1 cellular context compared by ENCODE assay signal in the genomic region with DNA sequence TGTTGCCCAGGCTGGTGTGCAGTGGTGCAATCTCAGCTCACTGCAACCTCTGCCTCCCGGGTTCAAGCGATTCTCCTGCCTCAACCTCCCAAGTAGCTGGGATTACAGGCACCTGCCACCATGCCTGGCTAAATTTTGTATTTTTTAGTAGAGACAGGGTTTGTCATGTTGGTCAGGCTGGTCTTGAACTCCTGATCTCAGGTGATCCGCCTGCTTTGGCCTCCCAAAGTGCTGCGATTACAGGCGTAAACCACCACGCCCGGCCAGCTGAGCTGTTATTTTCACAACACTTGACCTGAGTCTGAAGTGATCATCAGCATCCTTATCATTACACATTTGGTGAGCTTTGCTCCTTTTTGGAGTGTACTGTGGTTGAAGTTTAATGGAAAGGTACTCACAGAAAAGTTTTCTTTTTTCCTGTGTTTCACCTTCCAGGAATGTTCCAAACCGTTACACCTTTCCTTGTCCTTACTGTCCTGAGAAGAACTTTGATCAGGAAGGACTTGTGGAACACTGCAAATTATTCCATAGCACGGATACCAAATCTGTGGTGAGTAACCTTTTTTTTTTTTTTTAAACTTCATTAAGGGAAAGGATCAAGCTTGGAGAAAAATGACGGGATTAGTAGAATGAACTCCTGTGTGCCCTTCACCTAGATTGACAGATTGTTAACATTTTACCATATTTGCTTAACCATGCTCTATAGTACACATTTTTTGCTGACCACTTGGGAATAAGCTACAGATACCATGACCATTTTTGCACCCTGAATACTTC.
TF ChIP-seq lines count a peak whose summit lies in the region.

No MANE protein-coding gene starts in this region.

TF ChIP-seq in HepG2, 621 proteins besides CTCF, POLR2A, EP300 and RAD21 (continued from another document and continues in another):
- TF ChIP-seq, protein P1, sequence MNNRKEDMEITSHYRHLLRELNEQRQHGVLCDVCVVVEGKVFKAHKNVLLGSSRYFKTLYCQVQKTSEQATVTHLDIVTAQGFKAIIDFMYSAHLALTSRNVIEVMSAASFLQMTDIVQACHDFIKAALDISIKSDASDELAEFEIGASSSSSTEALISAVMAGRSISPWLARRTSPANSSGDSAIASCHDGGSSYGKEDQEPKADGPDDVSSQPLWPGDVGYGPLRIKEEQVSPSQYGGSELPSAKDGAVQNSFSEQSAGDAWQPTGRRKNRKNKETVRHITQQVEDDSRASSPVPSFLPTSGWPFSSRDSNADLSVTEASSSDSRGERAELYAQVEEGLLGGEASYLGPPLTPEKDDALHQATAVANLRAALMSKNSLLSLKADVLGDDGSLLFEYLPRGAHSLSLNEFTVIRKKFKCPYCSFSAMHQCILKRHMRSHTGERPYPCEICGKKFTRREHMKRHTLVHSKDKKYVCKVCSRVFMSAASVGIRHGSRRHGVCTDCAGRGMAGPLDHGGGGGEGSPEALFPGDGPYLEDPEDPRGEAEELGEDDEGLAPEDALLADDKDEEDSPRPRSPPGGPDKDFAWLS (CRISPR knock-in tag; IDR thresholded peaks at IDR 0.05; ENCODE audit: borderline replicate concordance), result no peak
- TF ChIP-seq, protein P2, sequence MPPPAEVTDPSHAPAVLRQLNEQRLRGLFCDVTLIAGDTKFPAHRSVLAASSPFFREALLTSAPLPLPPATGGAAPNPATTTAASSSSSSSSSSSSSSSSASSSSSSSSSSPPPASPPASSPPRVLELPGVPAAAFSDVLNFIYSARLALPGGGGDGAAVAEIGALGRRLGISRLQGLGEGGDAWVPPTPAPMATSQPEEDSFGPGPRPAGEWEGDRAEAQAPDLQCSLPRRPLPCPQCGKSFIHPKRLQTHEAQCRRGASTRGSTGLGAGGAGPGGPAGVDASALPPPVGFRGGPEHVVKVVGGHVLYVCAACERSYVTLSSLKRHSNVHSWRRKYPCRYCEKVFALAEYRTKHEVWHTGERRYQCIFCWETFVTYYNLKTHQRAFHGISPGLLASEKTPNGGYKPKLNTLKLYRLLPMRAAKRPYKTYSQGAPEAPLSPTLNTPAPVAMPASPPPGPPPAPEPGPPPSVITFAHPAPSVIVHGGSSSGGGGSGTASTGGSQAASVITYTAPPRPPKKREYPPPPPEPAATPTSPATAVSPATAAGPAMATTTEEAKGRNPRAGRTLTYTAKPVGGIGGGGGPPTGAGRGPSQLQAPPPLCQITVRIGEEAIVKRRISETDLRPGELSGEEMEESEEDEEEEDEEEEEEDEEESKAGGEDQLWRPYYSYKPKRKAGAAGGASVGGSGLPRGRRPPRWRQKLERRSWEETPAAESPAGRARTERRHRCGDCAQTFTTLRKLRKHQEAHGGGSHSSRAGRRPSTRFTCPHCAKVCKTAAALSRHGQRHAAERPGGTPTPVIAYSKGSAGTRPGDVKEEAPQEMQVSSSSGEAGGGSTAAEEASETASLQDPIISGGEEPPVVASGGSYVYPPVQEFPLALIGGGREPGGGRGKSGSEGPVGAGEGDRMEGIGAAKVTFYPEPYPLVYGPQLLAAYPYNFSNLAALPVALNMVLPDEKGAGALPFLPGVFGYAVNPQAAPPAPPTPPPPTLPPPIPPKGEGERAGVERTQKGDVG (CRISPR knock-in tag; IDR thresholded peaks at IDR 0.05; ENCODE audit: borderline replicate concordance), result peak; percentile 99
- TF ChIP-seq U2AF1 (optimal IDR thresholded peaks at IDR 0.05; ENCODE audit: low read depth, low read length) (no peak), SMYD3 (CRISPR knock-in tag; IDR thresholded peaks at IDR 0.05) (no peak), NCOR1 (IDR thresholded peaks at IDR 0.05; ENCODE audit: borderline replicate concordance, low read length) (peak; percentile 78), ZNF496 (CRISPR knock-in tag; IDR thresholded peaks at IDR 0.05; ENCODE audit: insufficient replicate concordance) (no peak), REPIN1 (CRISPR knock-in tag; IDR thresholded peaks at IDR 0.05; ENCODE audit: borderline replicate concordance, low read depth) (no peak; the same call in 1 of the 2 replicates), RORA (CRISPR knock-in tag; IDR thresholded peaks at IDR 0.05) (no peak), ZFP37 (CRISPR knock-in tag; IDR thresholded peaks at IDR 0.05; ENCODE audit: borderline replicate concordance) (no peak), RAD51 (IDR thresholded peaks at IDR 0.05; ENCODE audit: borderline replicate concordance) (no peak), ZNF333 (CRISPR knock-in tag; IDR thresholded peaks at IDR 0.05; ENCODE audit: borderline replicate concordance) (no peak), HOXA5 (CRISPR knock-in tag; IDR thresholded peaks at IDR 0.05) (peak; percentile 55; the same call in 1 of the 2 replicates), ZNF616 (CRISPR knock-in tag; IDR thresholded peaks at IDR 0.05; ENCODE audit: low read depth) (no peak), ZNF605 (CRISPR knock-in tag; IDR thresholded peaks at IDR 0.05) (no peak; the same call in none of the 2 replicates), FOXA1 (IDR thresholded peaks at IDR 0.05) (no peak), FOXA1 (CRISPR knock-in tag; IDR thresholded peaks at IDR 0.05) (0 out of 2 replicates have a peak, but pooled peaks have one; percentile 3), ZNF343 (CRISPR knock-in tag; IDR thresholded peaks at IDR 0.05) (no peak), CREB1 (IDR thresholded peaks at IDR 0.05) (no peak), CREB1 (CRISPR knock-in tag; IDR thresholded peaks at IDR 0.05) (peak; percentile 67; the same call in 1 of the 2 replicates), DNMT3B (CRISPR knock-in tag; conservative IDR thresholded peaks at IDR 0.05) (0 out of 2 replicates have a peak, but pooled peaks have one; percentile 5), GATA4 (IDR thresholded peaks at IDR 0.05; ENCODE audit: borderline replicate concordance, low read depth) (no peak), ZNF329 (CRISPR knock-in tag; IDR thresholded peaks at IDR 0.05; ENCODE audit: low read depth) (no peak), ZNF747 (CRISPR knock-in tag; IDR thresholded peaks at IDR 0.05; ENCODE audit: borderline replicate concordance) (peak; percentile 83), IKZF4 (CRISPR knock-in tag; IDR thresholded peaks at IDR 0.05; ENCODE audit: borderline replicate concordance, low read depth, not compliant biosample characterization) (no peak), JUN (CRISPR knock-in tag; IDR thresholded peaks at IDR 0.05) (no peak)
- TF ChIP-seq, protein P3, sequence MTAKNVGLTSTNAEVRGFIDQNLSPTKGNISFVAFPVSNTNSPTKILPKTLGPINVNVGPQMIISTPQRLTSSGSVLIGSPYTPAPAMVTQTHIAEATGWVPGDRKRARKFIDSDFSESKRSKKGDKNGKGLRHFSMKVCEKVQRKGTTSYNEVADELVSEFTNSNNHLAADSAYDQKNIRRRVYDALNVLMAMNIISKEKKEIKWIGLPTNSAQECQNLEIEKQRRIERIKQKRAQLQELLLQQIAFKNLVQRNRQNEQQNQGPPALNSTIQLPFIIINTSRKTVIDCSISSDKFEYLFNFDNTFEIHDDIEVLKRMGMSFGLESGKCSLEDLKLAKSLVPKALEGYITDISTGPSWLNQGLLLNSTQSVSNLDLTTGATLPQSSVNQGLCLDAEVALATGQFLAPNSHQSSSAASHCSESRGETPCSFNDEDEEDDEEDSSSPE (CRISPR knock-in tag; IDR thresholded peaks at IDR 0.05), result 0 out of 2 replicates have a peak, but pooled peaks have one; percentile 36
- TF ChIP-seq, protein P4, sequence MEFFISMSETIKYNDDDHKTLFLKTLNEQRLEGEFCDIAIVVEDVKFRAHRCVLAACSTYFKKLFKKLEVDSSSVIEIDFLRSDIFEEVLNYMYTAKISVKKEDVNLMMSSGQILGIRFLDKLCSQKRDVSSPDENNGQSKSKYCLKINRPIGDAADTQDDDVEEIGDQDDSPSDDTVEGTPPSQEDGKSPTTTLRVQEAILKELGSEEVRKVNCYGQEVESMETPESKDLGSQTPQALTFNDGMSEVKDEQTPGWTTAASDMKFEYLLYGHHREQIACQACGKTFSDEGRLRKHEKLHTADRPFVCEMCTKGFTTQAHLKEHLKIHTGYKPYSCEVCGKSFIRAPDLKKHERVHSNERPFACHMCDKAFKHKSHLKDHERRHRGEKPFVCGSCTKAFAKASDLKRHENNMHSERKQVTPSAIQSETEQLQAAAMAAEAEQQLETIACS (CRISPR knock-in tag; IDR thresholded peaks at IDR 0.05), result no peak
- TF ChIP-seq, protein P5, sequence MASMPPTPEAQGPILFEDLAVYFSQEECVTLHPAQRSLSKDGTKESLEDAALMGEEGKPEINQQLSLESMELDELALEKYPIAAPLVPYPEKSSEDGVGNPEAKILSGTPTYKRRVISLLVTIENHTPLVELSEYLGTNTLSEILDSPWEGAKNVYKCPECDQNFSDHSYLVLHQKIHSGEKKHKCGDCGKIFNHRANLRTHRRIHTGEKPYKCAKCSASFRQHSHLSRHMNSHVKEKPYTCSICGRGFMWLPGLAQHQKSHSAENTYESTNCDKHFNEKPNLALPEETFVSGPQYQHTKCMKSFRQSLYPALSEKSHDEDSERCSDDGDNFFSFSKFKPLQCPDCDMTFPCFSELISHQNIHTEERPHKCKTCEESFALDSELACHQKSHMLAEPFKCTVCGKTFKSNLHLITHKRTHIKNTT (CRISPR knock-in tag; IDR thresholded peaks at IDR 0.05), result no peak
- TF ChIP-seq, protein P6, sequence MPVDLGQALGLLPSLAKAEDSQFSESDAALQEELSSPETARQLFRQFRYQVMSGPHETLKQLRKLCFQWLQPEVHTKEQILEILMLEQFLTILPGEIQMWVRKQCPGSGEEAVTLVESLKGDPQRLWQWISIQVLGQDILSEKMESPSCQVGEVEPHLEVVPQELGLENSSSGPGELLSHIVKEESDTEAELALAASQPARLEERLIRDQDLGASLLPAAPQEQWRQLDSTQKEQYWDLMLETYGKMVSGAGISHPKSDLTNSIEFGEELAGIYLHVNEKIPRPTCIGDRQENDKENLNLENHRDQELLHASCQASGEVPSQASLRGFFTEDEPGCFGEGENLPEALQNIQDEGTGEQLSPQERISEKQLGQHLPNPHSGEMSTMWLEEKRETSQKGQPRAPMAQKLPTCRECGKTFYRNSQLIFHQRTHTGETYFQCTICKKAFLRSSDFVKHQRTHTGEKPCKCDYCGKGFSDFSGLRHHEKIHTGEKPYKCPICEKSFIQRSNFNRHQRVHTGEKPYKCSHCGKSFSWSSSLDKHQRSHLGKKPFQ (CRISPR knock-in tag; IDR thresholded peaks at IDR 0.05; ENCODE audit: insufficient replicate concordance), result no peak
- TF ChIP-seq, protein P7, sequence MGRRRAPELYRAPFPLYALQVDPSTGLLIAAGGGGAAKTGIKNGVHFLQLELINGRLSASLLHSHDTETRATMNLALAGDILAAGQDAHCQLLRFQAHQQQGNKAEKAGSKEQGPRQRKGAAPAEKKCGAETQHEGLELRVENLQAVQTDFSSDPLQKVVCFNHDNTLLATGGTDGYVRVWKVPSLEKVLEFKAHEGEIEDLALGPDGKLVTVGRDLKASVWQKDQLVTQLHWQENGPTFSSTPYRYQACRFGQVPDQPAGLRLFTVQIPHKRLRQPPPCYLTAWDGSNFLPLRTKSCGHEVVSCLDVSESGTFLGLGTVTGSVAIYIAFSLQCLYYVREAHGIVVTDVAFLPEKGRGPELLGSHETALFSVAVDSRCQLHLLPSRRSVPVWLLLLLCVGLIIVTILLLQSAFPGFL (CRISPR knock-in tag; IDR thresholded peaks at IDR 0.05), result 0 out of 2 replicates have a peak, but pooled peaks have one; percentile 36
- TF ChIP-seq, protein P8, sequence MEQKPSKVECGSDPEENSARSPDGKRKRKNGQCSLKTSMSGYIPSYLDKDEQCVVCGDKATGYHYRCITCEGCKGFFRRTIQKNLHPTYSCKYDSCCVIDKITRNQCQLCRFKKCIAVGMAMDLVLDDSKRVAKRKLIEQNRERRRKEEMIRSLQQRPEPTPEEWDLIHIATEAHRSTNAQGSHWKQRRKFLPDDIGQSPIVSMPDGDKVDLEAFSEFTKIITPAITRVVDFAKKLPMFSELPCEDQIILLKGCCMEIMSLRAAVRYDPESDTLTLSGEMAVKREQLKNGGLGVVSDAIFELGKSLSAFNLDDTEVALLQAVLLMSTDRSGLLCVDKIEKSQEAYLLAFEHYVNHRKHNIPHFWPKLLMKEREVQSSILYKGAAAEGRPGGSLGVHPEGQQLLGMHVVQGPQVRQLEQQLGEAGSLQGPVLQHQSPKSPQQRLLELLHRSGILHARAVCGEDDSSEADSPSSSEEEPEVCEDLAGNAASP (CRISPR knock-in tag; IDR thresholded peaks at IDR 0.05; ENCODE audit: borderline replicate concordance), result peak; percentile 90
- TF ChIP-seq, protein P9, sequence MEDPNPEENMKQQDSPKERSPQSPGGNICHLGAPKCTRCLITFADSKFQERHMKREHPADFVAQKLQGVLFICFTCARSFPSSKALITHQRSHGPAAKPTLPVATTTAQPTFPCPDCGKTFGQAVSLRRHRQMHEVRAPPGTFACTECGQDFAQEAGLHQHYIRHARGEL (CRISPR knock-in tag; IDR thresholded peaks at IDR 0.05), result no peak
